ENCODE assay signal across 1 cellular context in genomic region chr9:116387934-116388714, GRCh38.
TF ChIP-seq lines count a peak whose summit lies in the region.

No MANE protein-coding gene starts in this region.

TF ChIP-seq in GM12878, 131 proteins besides CTCF, POLR2A, EP300 and RAD21 (continued from another document):
- TF ChIP-seq SMAD1 (IDR thresholded peaks at IDR 0.05; ENCODE audit: low read depth, partially characterized antibody): no peak
- no peak for TF ChIP-seq BCLAF1 (IDR thresholded peaks at IDR 0.05)
- TF ChIP-seq RAD51 (IDR thresholded peaks at IDR 0.05): no peak
